Comparison of ENCODE assay signal across 17 cellular contexts in the genomic region with DNA sequence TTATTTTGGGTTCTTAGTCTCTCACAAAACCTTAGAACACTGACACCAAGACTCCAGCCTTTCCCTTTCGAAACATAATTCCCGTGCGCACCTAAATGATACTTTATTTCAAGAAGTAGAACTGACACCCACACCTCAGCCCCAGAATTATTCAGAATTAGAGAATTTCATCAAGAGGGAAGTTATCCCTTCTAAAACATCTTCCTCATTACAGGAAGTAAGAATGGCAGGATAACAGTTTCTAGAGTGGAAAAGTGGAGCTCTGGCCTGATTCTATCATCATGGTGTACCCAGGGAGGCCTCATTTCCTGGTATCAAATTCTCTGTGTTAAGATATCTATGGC. TPM values are rescaled to one million over a fixed set of nuclear protein-coding genes. Genes with fewer than 3 reads are reported as not detected.
A peak's percentile ranks its signal among the peaks of the same experiment; 100 is the strongest.
DNase-seq lines count a peak whose midpoint lies in the region; ATAC-seq and TF ChIP-seq lines count a peak whose summit lies in the region.
"Had no signal": no experiment of that assay in that cellular context is flagged by ENCODE, and none has a peak within 500 bp of the region (broad histone marks: within the 10 kb centered on the region; RNA-seq: fewer than 3 reads in every experiment).

No MANE protein-coding gene starts in this region.

- in situ Hi-C loops in GM23248 (cut with MboI): no loop called here

- H4K20me1 ChIP-seq in GM23248 (ENCODE audit: insufficient read depth) (no peaks in the 10 kb centered on the region), neural progenitor cell (ENCODE audit: low read depth) (no peaks in the 10 kb centered on the region)

- H3K9ac ChIP-seq in GM23248: no peak overlapping the region
- no peak overlapping the region for H3K9ac ChIP-seq in neural progenitor cell

- H3K79me2 ChIP-seq in GM23248 (ENCODE audit: insufficient read depth): peaks cover 33% of the 10 kb centered on the region
- no peaks in the 10 kb centered on the region for H3K79me2 ChIP-seq in neural progenitor cell (ENCODE audit: low read depth)

- H2AFZ ChIP-seq in GM23248 (peak overlapping the region; percentile 59; the same call in 1 of the 2 replicates), neural progenitor cell (replicated peaks) (no peak overlapping the region)

- no peaks in the 10 kb centered on the region for H3K9me3 Mint-ChIP-seq in activated CD4-positive, alpha-beta T cell treated with anti-CD3 and anti-CD28 coated beads, Interleukin-2, amount 10 ng/mL, durations not matched to agents 7 days and 5 days
- H3K9me3 Mint-ChIP-seq in activated naive CD8-positive, alpha-beta T cell treated with anti-CD3 and anti-CD28 coated beads, Interleukin-2, amount 10 ng/mL, durations not matched to agents 7 days and 5 days: no peaks in the 10 kb centered on the region
- H3K9me3 Mint-ChIP-seq in neural progenitor cell: no peaks in the 10 kb centered on the region

- no peaks in the 10 kb centered on the region for H3K9me2 ChIP-seq in GM23248 (ENCODE audit: insufficient read depth)

- H3K4me3 ChIP-seq in GM23248: no peak overlapping the region
- H3K4me3 ChIP-seq in neural progenitor cell: no peak overlapping the region
- no peak overlapping the region for H3K4me3 ChIP-seq in mucosa of descending colon

- ATAC-seq in activated naive CD8-positive, alpha-beta T cell treated with anti-CD3 and anti-CD28 coated beads, Interleukin-2, amount 10 ng/mL, durations not matched to agents 7 days and 5 days (ENCODE audit: low read depth): no peak
- ATAC-seq in mucosa of descending colon: no peak
- no peak for ATAC-seq in HG02798 (IDR thresholded peaks at IDR 0.05; ENCODE audit: poor library complexity, unreplicated experiment)

- H3K4me2 ChIP-seq in GM23248 (ENCODE audit: unreplicated experiment): no peak overlapping the region
- H3K4me2 ChIP-seq in neural progenitor cell: no peak overlapping the region

- H3K27ac Mint-ChIP-seq in activated CD4-positive, alpha-beta T cell treated with anti-CD3 and anti-CD28 coated beads, Interleukin-2, amount 10 ng/mL, durations not matched to agents 7 days and 5 days: peak overlapping the region; percentile 5
- H3K27ac Mint-ChIP-seq in activated naive CD8-positive, alpha-beta T cell treated with anti-CD3 and anti-CD28 coated beads, Interleukin-2, amount 10 ng/mL, durations not matched to agents 7 days and 5 days: no peak overlapping the region
- no peak overlapping the region for H3K27ac Mint-ChIP-seq in neural progenitor cell

- no peaks in the 10 kb centered on the region for H3K27me3 ChIP-seq in GM23248 (replicated peaks; ENCODE audit: insufficient read depth)
- peaks cover 28% of the 10 kb centered on the region for H3K27me3 ChIP-seq in neural progenitor cell

- H3K9me3 ChIP-seq in GM23248 (ENCODE audit: low read depth) (no peaks in the 10 kb centered on the region), neural progenitor cell (ENCODE audit: low read depth) (no peaks in the 10 kb centered on the region), mucosa of descending colon (no peaks in the 10 kb centered on the region)
- H3K9me3 ChIP-seq: tibial nerve had no signal

- no peak overlapping the region for H3K27ac ChIP-seq in GM23248
- no peak overlapping the region for H3K27ac ChIP-seq in neural progenitor cell
- H3K27ac ChIP-seq: hepatocyte had no signal

- TF ChIP-seq CTCF in neural progenitor cell (IDR thresholded peaks at IDR 0.05): no peak
- no peak for TF ChIP-seq CTCF in mucosa of descending colon (IDR thresholded peaks at IDR 0.05)
- no peak for TF ChIP-seq CTCF in GM10248 (IDR thresholded peaks at IDR 0.05; ENCODE audit: control extremely low read depth, extremely low read depth, low read depth, missing control alignments)

- POLR2A ChIA-PET in activated CD4-positive, alpha-beta T cell treated with anti-CD3 and anti-CD28 coated beads, Interleukin-2, amount 10 ng/mL, durations not matched to agents 7 days and 5 days (lab: Charles Lee): no interaction called here
- POLR2A ChIA-PET in activated naive CD8-positive, alpha-beta T cell treated with anti-CD3 and anti-CD28 coated beads, Interleukin-2, amount 10 ng/mL, durations not matched to agents 7 days and 5 days (lab: Charles Lee): no interaction called here
- POLR2A ChIA-PET in GM10248 (lab: Yijun Ruan, JAX): no interaction called here

- H3F3A ChIP-seq in GM23248 (ENCODE audit: insufficient read depth): peaks cover 10% of the 10 kb centered on the region
- H3F3A ChIP-seq in neural progenitor cell (ENCODE audit: low read depth): peaks cover 19% of the 10 kb centered on the region

- H3K4me3 Mint-ChIP-seq in activated CD4-positive, alpha-beta T cell treated with anti-CD3 and anti-CD28 coated beads, Interleukin-2, amount 10 ng/mL, durations not matched to agents 7 days and 5 days: peak overlapping the region; percentile 75
- peak overlapping the region; percentile 76 for H3K4me3 Mint-ChIP-seq in activated naive CD8-positive, alpha-beta T cell treated with anti-CD3 and anti-CD28 coated beads, Interleukin-2, amount 10 ng/mL, durations not matched to agents 7 days and 5 days
- H3K4me3 Mint-ChIP-seq in neural progenitor cell: peak overlapping the region; percentile 84

- DNase-seq in activated CD4-positive, alpha-beta T cell treated with anti-CD3 and anti-CD28 coated beads, Interleukin-2, amount 10 ng/mL, durations not matched to agents 7 days and 5 days: no peak
- DNase-seq in activated CD4-positive, alpha-beta T cell treated with anti-CD3 and anti-CD28 coated beads, Interleukin-2, amount 50 U/mL, for 48 hours: no peak
- DNase-seq in GM23248 (no peak), neural progenitor cell (ENCODE audit: low spot score) (no peak), mucosa of descending colon (no peak), GM10248 (ENCODE audit: extremely low spot score) (no peak)
- DNase-seq in activated naive CD8-positive, alpha-beta T cell treated with anti-CD3 and anti-CD28 coated beads, Interleukin-2, amount 10 ng/mL, durations not matched to agents 7 days and 5 days: no peak
- DNase-seq: DND-41, NCI-H1436 treated with DMSO at 0.1 percent for 48 hours had no signal

- H3K4me1 ChIP-seq in GM23248 (ENCODE audit: insufficient read depth) (peaks cover 29% of the 10 kb centered on the region), neural progenitor cell (peaks cover 16% of the 10 kb centered on the region), mucosa of descending colon (ENCODE audit: low read depth) (peaks cover 17% of the 10 kb centered on the region)

- CTCF ChIA-PET in activated CD4-positive, alpha-beta T cell treated with anti-CD3 and anti-CD28 coated beads, Interleukin-2, amount 10 ng/mL, durations not matched to agents 7 days and 5 days (lab: Charles Lee): no interaction called here
- CTCF ChIA-PET in GM10248 (lab: Yijun Ruan, JAX): interaction anchor here (3.4 to 6.0 kb wide), 2 partner anchors 9 to 13 kb away, joined by 22 to 41 read pairs; no protein-coding TSS in a partner anchor

- 86 to 90% methylated on average over 3 of the region's 3 CpGs for WGBS in GM23248 (ENCODE audit: low coverage in 1 of 2, low lambda C conversion rate in 2 of 2, missing lambda C conversion rate in 2 of 2), 2 experiments

- intact Hi-C loops in mucosa of descending colon (cut with DNase I, micrococcal nuclease): no loop called here

- H3K27me3 Mint-ChIP-seq in activated CD4-positive, alpha-beta T cell treated with anti-CD3 and anti-CD28 coated beads, Interleukin-2, amount 10 ng/mL, durations not matched to agents 7 days and 5 days: peaks cover 28% of the 10 kb centered on the region
- H3K27me3 Mint-ChIP-seq in activated naive CD8-positive, alpha-beta T cell treated with anti-CD3 and anti-CD28 coated beads, Interleukin-2, amount 10 ng/mL, durations not matched to agents 7 days and 5 days: peaks cover 29% of the 10 kb centered on the region
- H3K27me3 Mint-ChIP-seq in neural progenitor cell (ENCODE audit: insufficient read depth, low read depth): peaks cover 12% of the 10 kb centered on the region

- H3K36me3 Mint-ChIP-seq in activated CD4-positive, alpha-beta T cell treated with anti-CD3 and anti-CD28 coated beads, Interleukin-2, amount 10 ng/mL, durations not matched to agents 7 days and 5 days (ENCODE audit: low read depth): peaks cover 5% of the 10 kb centered on the region
- peaks cover 6% of the 10 kb centered on the region for H3K36me3 Mint-ChIP-seq in activated naive CD8-positive, alpha-beta T cell treated with anti-CD3 and anti-CD28 coated beads, Interleukin-2, amount 10 ng/mL, durations not matched to agents 7 days and 5 days
- no peaks in the 10 kb centered on the region for H3K36me3 Mint-ChIP-seq in neural progenitor cell

- H3K4me1 Mint-ChIP-seq in activated CD4-positive, alpha-beta T cell treated with anti-CD3 and anti-CD28 coated beads, Interleukin-2, amount 10 ng/mL, durations not matched to agents 7 days and 5 days: peaks cover 32% of the 10 kb centered on the region
- H3K4me1 Mint-ChIP-seq in activated naive CD8-positive, alpha-beta T cell treated with anti-CD3 and anti-CD28 coated beads, Interleukin-2, amount 10 ng/mL, durations not matched to agents 7 days and 5 days: peaks cover 15% of the 10 kb centered on the region
- H3K4me1 Mint-ChIP-seq in neural progenitor cell: peaks cover 18% of the 10 kb centered on the region

- H3K36me3 ChIP-seq in GM23248 (ENCODE audit: low read depth): no peaks in the 10 kb centered on the region
- H3K36me3 ChIP-seq in neural progenitor cell: no peaks in the 10 kb centered on the region
- H3K36me3 ChIP-seq in mucosa of descending colon (ENCODE audit: low read depth): no peaks in the 10 kb centered on the region

RNA-seq across cellular contexts. Expression of gene SRXN1, which starts 1.4 kb away (rescaled TPM):
- 10 to 100 TPM; 11.5 to 12.9 TPM for total RNA-seq in activated CD4-positive, alpha-beta T cell treated with anti-CD3 and anti-CD28 coated beads, Interleukin-2, amount 10 ng/mL, durations not matched to agents 7 days and 5 days
- total RNA-seq in GM23248 (2014; rRNA removed; shearing (Covaris generic)): 83.3 and 94.1 TPM in 2 replicates
- polyA plus RNA-seq in GM23248 (2016; fragmentation: Nextera tagmentation; extraction: Ambion mirVana): 57.8 and 58.6 TPM in 2 replicates
- total RNA-seq in activated naive CD8-positive, alpha-beta T cell treated with anti-CD3 and anti-CD28 coated beads, Interleukin-2, amount 10 ng/mL, durations not matched to agents 7 days and 5 days: 10 to 100 TPM; 11.6 to 11.7 TPM
- total RNA-seq in neural progenitor cell (ENCODE audit: low replicate concordance) (6.8 and 12.8 TPM in 2 replicates), mucosa of descending colon (10 to 100 TPM; 11.7 to 23.4 (median 18.9) TPM)

RNA-seq across cellular contexts. Expression of gene SCRT2, which starts 21.2 kb away (rescaled TPM):
- not detected for total RNA-seq in activated CD4-positive, alpha-beta T cell treated with anti-CD3 and anti-CD28 coated beads, Interleukin-2, amount 10 ng/mL, durations not matched to agents 7 days and 5 days
- not detected in 2 replicates for total RNA-seq in GM23248 (2014; rRNA removed; shearing (Covaris generic))
- not detected in 2 replicates for polyA plus RNA-seq in GM23248 (2016; fragmentation: Nextera tagmentation; extraction: Ambion mirVana)
- total RNA-seq in activated naive CD8-positive, alpha-beta T cell treated with anti-CD3 and anti-CD28 coated beads, Interleukin-2, amount 10 ng/mL, durations not matched to agents 7 days and 5 days: not detected
- total RNA-seq in neural progenitor cell (ENCODE audit: low replicate concordance) (not detected in 2 replicates), mucosa of descending colon (not detected)
- total RNA-seq: hepatocyte; lower leg skin; NCI-H460; RPMI7951; T-helper 2 cell treated with Interferon-gamma antibody and Interleukin-4, amounts not matched to agents 100 ng/mL and 5 ng/mL, for 36 hours; tibial nerve had no signal
- polyA plus RNA-seq: esophagus, hepatocyte had no signal

RNA-seq across cellular contexts. Expression of gene TCF15, which starts 44.3 kb away (rescaled TPM):
- not detected for total RNA-seq in activated CD4-positive, alpha-beta T cell treated with anti-CD3 and anti-CD28 coated beads, Interleukin-2, amount 10 ng/mL, durations not matched to agents 7 days and 5 days
- total RNA-seq in GM23248 (2014; rRNA removed; shearing (Covaris generic)): not detected in 2 replicates
- polyA plus RNA-seq in GM23248 (2016; fragmentation: Nextera tagmentation; extraction: Ambion mirVana): not detected in 2 replicates
- not detected for total RNA-seq in activated naive CD8-positive, alpha-beta T cell treated with anti-CD3 and anti-CD28 coated beads, Interleukin-2, amount 10 ng/mL, durations not matched to agents 7 days and 5 days
- total RNA-seq in neural progenitor cell (ENCODE audit: low replicate concordance) (0.07 and 1.4 TPM in 2 replicates), mucosa of descending colon (under 1 TPM in 1 of 3 donors, not detected in 2; 0.82 TPM)
- total RNA-seq: hepatocyte; NCI-H460; T-helper 2 cell treated with Interferon-gamma antibody and Interleukin-4, amounts not matched to agents 100 ng/mL and 5 ng/mL, for 36 hours had no signal
- polyA plus RNA-seq: hepatocyte had no signal
